Comparison of ENCODE assay signal across 9 cellular contexts in the genomic region with DNA sequence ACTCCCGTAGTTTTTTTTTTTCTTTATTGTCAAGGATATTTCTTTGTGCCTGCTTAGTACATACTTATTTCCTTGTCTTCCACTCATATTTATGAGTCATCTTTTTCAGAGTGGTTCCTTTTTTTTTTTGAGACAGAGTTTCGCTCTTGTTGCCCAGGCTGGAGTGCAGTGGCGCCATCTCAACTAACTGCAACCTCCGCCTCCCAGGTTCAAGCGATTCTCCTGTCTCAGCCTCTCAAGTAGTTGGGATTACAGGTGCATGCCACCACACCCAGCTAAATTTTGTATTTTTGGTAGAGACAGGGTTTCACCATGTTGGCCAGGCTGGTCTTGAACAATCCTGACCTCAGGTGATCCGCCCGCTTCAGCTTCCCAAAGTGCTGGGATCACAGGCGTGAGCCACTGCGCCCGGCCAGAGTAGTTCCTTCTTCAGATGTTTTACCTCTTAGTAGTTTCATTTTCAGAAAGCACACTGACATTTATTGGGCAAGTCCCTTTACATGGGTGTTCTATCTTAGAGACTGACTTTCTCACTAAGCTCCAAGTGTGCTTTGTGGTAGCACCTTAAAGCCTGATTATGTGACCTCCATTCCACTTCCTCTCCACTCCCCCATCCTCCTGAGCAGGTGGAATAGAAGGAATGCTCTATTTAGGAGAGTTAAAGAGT. TPM values are rescaled to one million over a fixed set of nuclear protein-coding genes. Genes with fewer than 3 reads are reported as not detected.
DNase-seq lines count a peak whose midpoint lies in the region; ATAC-seq and TF ChIP-seq lines count a peak whose summit lies in the region.
"Not testable (repeated sequence)": the region's sequence is repeated elsewhere in the genome, so short reads cannot be mapped to it uniquely, and the experiment has no call there.
"Had no signal": no experiment of that assay in that cellular context is flagged by ENCODE, and none has a peak within 500 bp of the region (broad histone marks: within the 10 kb centered on the region; RNA-seq: fewer than 3 reads in every experiment).

No MANE protein-coding gene starts in this region.

- ATAC-seq in GM18511 (IDR thresholded peaks at IDR 0.05; ENCODE audit: unreplicated experiment) (peak; percentile 59), GM21619 (IDR thresholded peaks at IDR 0.05; ENCODE audit: unreplicated experiment) (peak; percentile 44), HG03439 (IDR thresholded peaks at IDR 0.05; ENCODE audit: unreplicated experiment) (peak; percentile 36)
- ATAC-seq in activated CD8-positive, alpha-beta T cell treated with anti-CD3 and anti-CD28 coated beads, Interleukin-2, amount 10 ng/mL, durations not matched to agents 7 days and 5 days = peak; percentile 48

- H3K27ac ChIP-seq in RWPE1 (0 out of 2 replicates have a peak overlapping the region, but pooled peaks have one; percentile 9), duodenal mucosa (ENCODE audit: low read depth, low read length) (peak overlapping the region; percentile 22), thyroid gland (peak overlapping the region; percentile 6 to 54 (median 34))

- not testable (repeated sequence) for H3K4me3 ChIP-seq in duodenal mucosa (ENCODE audit: low read depth in 1 of 2, low read length in 2 of 2); thyroid gland (replicated peaks in 1 of 3)

- peak overlapping the region; percentile 68 for H3K4me3 Mint-ChIP-seq in activated CD8-positive, alpha-beta T cell treated with anti-CD3 and anti-CD28 coated beads, Interleukin-2, amount 10 ng/mL, durations not matched to agents 7 days and 5 days
- H3K4me3 Mint-ChIP-seq in nephron = not testable (repeated sequence)

- peaks cover 16% of the 10 kb centered on the region for H3K36me3 Mint-ChIP-seq in activated CD8-positive, alpha-beta T cell treated with anti-CD3 and anti-CD28 coated beads, Interleukin-2, amount 10 ng/mL, durations not matched to agents 7 days and 5 days (ENCODE audit: low read depth)
- H3K36me3 Mint-ChIP-seq in nephron (ENCODE audit: low read depth) = not testable (repeated sequence)

- intact Hi-C loops in thyroid gland (cut with DNase I) = not testable (repeated sequence)

- not testable (repeated sequence) for DNase-seq in RWPE1 (ENCODE audit: low spot score)
- DNase-seq in activated CD8-positive, alpha-beta T cell treated with anti-CD3 and anti-CD28 coated beads, Interleukin-2, amount 10 ng/mL, durations not matched to agents 7 days and 5 days = peak; percentile 54
- DNase-seq in thyroid gland = peak; percentile 33 to 39

- H3K36me3 ChIP-seq in duodenal mucosa (ENCODE audit: control insufficient read depth in 1 of 2, insufficient read depth in 2 of 2, low read length in 2 of 2); thyroid gland: not testable (repeated sequence)

- peaks cover 73% of the 10 kb centered on the region for H3K4me1 Mint-ChIP-seq in activated CD8-positive, alpha-beta T cell treated with anti-CD3 and anti-CD28 coated beads, Interleukin-2, amount 10 ng/mL, durations not matched to agents 7 days and 5 days (ENCODE audit: low read depth)
- peaks cover 32% of the 10 kb centered on the region for H3K4me1 Mint-ChIP-seq in nephron

- not testable (repeated sequence) for TF ChIP-seq POLR2A in thyroid gland (IDR thresholded peaks at IDR 0.05)

- not testable (repeated sequence) for H3K27me3 ChIP-seq in duodenal mucosa (ENCODE audit: control insufficient read depth in 1 of 2, insufficient read depth in 2 of 2, low read length in 2 of 2); thyroid gland

- H3K9ac ChIP-seq in duodenal mucosa (ENCODE audit: low read depth in 1 of 2, low read length in 2 of 2) = not testable (repeated sequence)

- TF ChIP-seq CTCF in RWPE1 (conservative IDR thresholded peaks at IDR 0.05; ENCODE audit: low read depth); nephron (IDR thresholded peaks at IDR 0.05; ENCODE audit: unreplicated experiment in 3 of 3); thyroid gland (IDR thresholded peaks at IDR 0.05): not testable (repeated sequence)

- not testable (repeated sequence) for H3K9me3 Mint-ChIP-seq in activated CD8-positive, alpha-beta T cell treated with anti-CD3 and anti-CD28 coated beads, Interleukin-2, amount 10 ng/mL, durations not matched to agents 7 days and 5 days (ENCODE audit: insufficient read depth); nephron

- not testable (repeated sequence) for H3K9me3 ChIP-seq in duodenal mucosa (ENCODE audit: control insufficient read depth in 1 of 2, low read length in 2 of 2); thyroid gland

- POLR2A ChIA-PET in RWPE1 (lab: Yijun Ruan, JAX; ENCODE audit: low non-redundant PET) = not testable (repeated sequence)
- POLR2A ChIA-PET in activated CD8-positive, alpha-beta T cell treated with anti-CD3 and anti-CD28 coated beads, Interleukin-2, amount 10 ng/mL, durations not matched to agents 7 days and 5 days (lab: Charles Lee) = interaction anchor here (0.5 to 10.2 kb wide), 4 partner anchors 10 to 104 kb away, joined by 4 to 175 read pairs (median 5); partner anchors contain the start of genes RPL7L1 and TBCC

- CTCF ChIA-PET in RWPE1 (lab: Yijun Ruan, JAX) = interaction anchor here (0.7 kb wide), 1 partner anchor 210 kb away, joined by 3 read pairs; no protein-coding TSS in a partner anchor
- CTCF ChIA-PET in activated CD8-positive, alpha-beta T cell treated with anti-CD3 and anti-CD28 coated beads, Interleukin-2, amount 10 ng/mL, durations not matched to agents 7 days and 5 days (lab: Charles Lee) = interaction anchor here (1.0 to 1.2 kb wide), 3 partner anchors 48 to 113 kb away, joined by 3 to 5 read pairs (median 4); no protein-coding TSS in a partner anchor

- H3K4me1 ChIP-seq in duodenal mucosa (ENCODE audit: control insufficient read depth in 1 of 2, insufficient read depth in 2 of 2, low read length in 2 of 2) (peaks cover 25 to 28% of the 10 kb centered on the region in 2 donors), thyroid gland (peaks cover 27 to 30% of the 10 kb centered on the region in 2 donors)

- H3K27ac Mint-ChIP-seq in activated CD8-positive, alpha-beta T cell treated with anti-CD3 and anti-CD28 coated beads, Interleukin-2, amount 10 ng/mL, durations not matched to agents 7 days and 5 days = peak overlapping the region; percentile 93
- peak overlapping the region; percentile 21 to 82 (median 40) for H3K27ac Mint-ChIP-seq in nephron

- 87% methylated on average over 10 of the region's 10 CpGs for WGBS in thyroid gland, 2 donors

- H3K27me3 Mint-ChIP-seq in activated CD8-positive, alpha-beta T cell treated with anti-CD3 and anti-CD28 coated beads, Interleukin-2, amount 10 ng/mL, durations not matched to agents 7 days and 5 days (ENCODE audit: low read depth); nephron (ENCODE audit: low read depth): not testable (repeated sequence)

RNA-seq across cellular contexts. Expression of gene BICRAL, which starts 6.9 kb away (rescaled TPM):
- 10 to 100 TPM; 18.0 to 18.8 TPM for total RNA-seq in activated CD8-positive, alpha-beta T cell treated with anti-CD3 and anti-CD28 coated beads, Interleukin-2, amount 10 ng/mL, durations not matched to agents 7 days and 5 days
- total RNA-seq in thyroid gland = 10 to 100 TPM; 19.9 to 24.5 (median 23.6) TPM

RNA-seq across cellular contexts. Expression of gene TBCC, which starts 29.1 kb away (rescaled TPM):
- total RNA-seq in activated CD8-positive, alpha-beta T cell treated with anti-CD3 and anti-CD28 coated beads, Interleukin-2, amount 10 ng/mL, durations not matched to agents 7 days and 5 days = 10 to 100 TPM; 26.7 to 29.1 TPM
- 10 to 100 TPM; 37.2 to 48.9 (median 48.4) TPM for total RNA-seq in thyroid gland

RNA-seq across cellular contexts. Expression of gene PRPH2, which starts 52.6 kb away (rescaled TPM):
- total RNA-seq in activated CD8-positive, alpha-beta T cell treated with anti-CD3 and anti-CD28 coated beads, Interleukin-2, amount 10 ng/mL, durations not matched to agents 7 days and 5 days = not detected
- total RNA-seq in thyroid gland = 10 to 100 TPM in 1 of 4 donors, 1 to 10 TPM in 2, under 1 TPM in 1; 0.59 to 11.4 (median 3.6) TPM
- total RNA-seq: Calu3 had no signal
